In genomic region chr3:37652851-37653250, GRCh38 we compare ENCODE assay signal across 14 cellular contexts.
"Had no signal": no experiment of that assay in that cellular context is flagged by ENCODE, and none has a peak within 500 bp of the region (broad histone marks: within the 10 kb centered on the region; RNA-seq: fewer than 3 reads in every experiment).

No MANE protein-coding gene starts in this region.

- H3K27ac Mint-ChIP-seq: activated CD4-positive, alpha-beta T cell treated with anti-CD3 and anti-CD28 coated beads for 36 hours; activated naive CD4-positive, alpha-beta T cell treated with anti-CD3 and anti-CD28 coated beads for 36 hours; activated T-helper 17 cell treated with anti-CD3 and anti-CD28 coated beads, Interleukin-2, amount 50 U/mL, for 72 hours; dendritic cell treated with granulocyte-macrophage colony-stimulating factor and Interleukin-4, amounts not matched to agents 40 ng/mL and 50 ng/mL, for 4 days; T-cell had no signal

- H3K9me3 Mint-ChIP-seq: central memory CD8-positive, alpha-beta T cell had no signal

- H3K27me3 ChIP-seq: upper lobe of left lung had no signal

- H3K4me3 ChIP-seq: skin epidermis, upper lobe of left lung had no signal

- H3K27me3 Mint-ChIP-seq: central memory CD8-positive, alpha-beta T cell; dendritic cell treated with granulocyte-macrophage colony-stimulating factor and Interleukin-4, amounts not matched to agents 40 ng/mL and 50 ng/mL, for 4 days; T-cell had no signal

- DNase-seq: activated CD4-positive, alpha-beta T cell treated with anti-CD3 and anti-CD28 coated beads for 36 hours; activated naive CD4-positive, alpha-beta T cell treated with anti-CD3 and anti-CD28 coated beads for 36 hours; erythroblast; foreskin fibroblast; mesendoderm; nephron progenitor cell; T-cell; upper lobe of left lung; WERI-Rb-1 had no signal

- H3K4me1 Mint-ChIP-seq: activated CD4-positive, alpha-beta T cell treated with anti-CD3 and anti-CD28 coated beads for 36 hours; activated T-helper 17 cell treated with anti-CD3 and anti-CD28 coated beads, Interleukin-2, amount 50 U/mL, for 72 hours; central memory CD8-positive, alpha-beta T cell; nephron progenitor cell; T-cell had no signal

- ATAC-seq: activated CD4-positive, alpha-beta T cell treated with anti-CD3 and anti-CD28 coated beads for 36 hours; activated T-helper 17 cell treated with anti-CD3 and anti-CD28 coated beads, Interleukin-2, amount 50 U/mL, for 72 hours; left lobe of liver; T-cell had no signal

- H3K36me3 Mint-ChIP-seq: T-cell had no signal

- H3K4me3 Mint-ChIP-seq: activated CD4-positive, alpha-beta T cell treated with anti-CD3 and anti-CD28 coated beads for 36 hours; activated naive CD4-positive, alpha-beta T cell treated with anti-CD3 and anti-CD28 coated beads for 36 hours; activated T-helper 17 cell treated with anti-CD3 and anti-CD28 coated beads, Interleukin-2, amount 50 U/mL, for 72 hours; central memory CD8-positive, alpha-beta T cell; dendritic cell treated with granulocyte-macrophage colony-stimulating factor and Interleukin-4, amounts not matched to agents 40 ng/mL and 50 ng/mL, for 4 days; nephron progenitor cell; T-cell had no signal

- H3K27ac ChIP-seq: upper lobe of left lung, WERI-Rb-1 had no signal

- H3K36me3 ChIP-seq: upper lobe of left lung, WERI-Rb-1 had no signal
